15 cellular contexts compared by ENCODE assay signal in genomic region chr1:215958836-215959235, GRCh38.
"Had no signal": no experiment of that assay in that cellular context is flagged by ENCODE, and none has a peak within 500 bp of the region (broad histone marks: within the 10 kb centered on the region; RNA-seq: fewer than 3 reads in every experiment).

No MANE protein-coding gene starts in this region.

- H3K4me3 ChIP-seq: breast epithelium, dorsolateral prefrontal cortex, gastroesophageal sphincter, left lung, thoracic aorta had no signal

- H3K27me3 ChIP-seq: breast epithelium, gastroesophageal sphincter, left lung had no signal

- H3K36me3 ChIP-seq: breast epithelium, gastroesophageal sphincter, left lung, thoracic aorta, WERI-Rb-1 had no signal

- ATAC-seq: activated CD4-positive, alpha-beta T cell treated with anti-CD3 and anti-CD28 coated beads for 36 hours; esophagus mucosa; gastroesophageal sphincter; left lung; natural killer cell treated with Interleukin-12 subunit alpha and Interleukin-12 subunit beta and Interleukin-15 and Interleukin-18, amount 100 ng/mL, for 72 hours; stimulated activated naive CD8-positive, alpha-beta T cell treated with anti-CD3 and anti-CD28 coated beads, Interleukin-15, amount 100 ng/mL, for 72 hours had no signal

- DNase-seq: activated CD4-positive, alpha-beta memory T cell treated with anti-CD3 and anti-CD28 coated beads, Interleukin-2, amount 10 ng/mL, durations not matched to agents 7 days and 5 days; activated CD4-positive, alpha-beta T cell treated with anti-CD3 and anti-CD28 coated beads for 36 hours; activated gamma-delta T cell; activated T-cell treated with anti-CD3 and anti-CD28 coated beads, Interleukin-2, amount 50 U/mL, for 48 hours; anterior cingulate cortex; dorsolateral prefrontal cortex; left lung; stimulated activated CD4-positive, alpha-beta T cell treated with anti-CD3 and anti-CD28 coated beads, Interleukin-4, amount 100 ng/mL, for 24 hours; stimulated activated naive CD8-positive, alpha-beta T cell treated with anti-CD3 and anti-CD28 coated beads, Interleukin-15, amount 100 ng/mL, for 72 hours; WERI-Rb-1 had no signal

- H3K9me3 ChIP-seq: breast epithelium, gastroesophageal sphincter, left lung, thoracic aorta had no signal

- H3K4me1 ChIP-seq: breast epithelium, gastroesophageal sphincter, left lung had no signal

- H3K27ac ChIP-seq: breast epithelium, dorsolateral prefrontal cortex, gastroesophageal sphincter, left lung, thoracic aorta, WERI-Rb-1 had no signal
